Comparison of ENCODE assay signal across 8 cellular contexts in the genomic region with DNA sequence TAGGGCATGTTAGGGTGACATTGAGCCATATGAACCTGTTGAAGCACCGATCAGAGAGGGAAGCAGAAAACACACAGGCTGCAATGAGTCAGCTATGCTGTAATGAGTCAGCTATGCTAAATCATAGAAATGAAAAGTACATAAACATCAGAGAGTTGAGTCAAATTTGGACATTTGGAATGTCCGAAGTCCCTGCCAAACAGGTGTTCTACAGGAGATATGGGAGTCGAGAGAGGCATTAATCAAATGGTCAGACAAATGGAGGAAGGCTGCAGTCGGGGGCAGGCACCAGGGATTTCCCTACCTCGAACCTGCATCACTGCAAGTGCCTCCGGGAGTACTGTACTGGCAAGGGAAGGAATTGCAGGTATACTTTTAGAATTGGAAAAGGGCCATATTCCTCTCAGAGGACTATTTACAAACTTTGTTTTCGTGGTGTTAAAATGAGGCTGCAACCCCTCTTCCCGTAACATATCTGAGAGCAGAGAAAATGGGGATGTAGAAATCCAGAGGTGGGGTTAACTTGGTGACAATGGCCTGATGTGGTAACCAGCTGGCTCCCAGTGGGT. TPM values are rescaled to one million over a fixed set of nuclear protein-coding genes. Genes with fewer than 3 reads are reported as not detected.
DNase-seq lines count a peak whose midpoint lies in the region; ATAC-seq lines count a peak whose summit lies in the region.

No MANE protein-coding gene starts in this region.

- no peaks in the 10 kb centered on the region for H3K27me3 Mint-ChIP-seq in activated naive CD8-positive, alpha-beta T cell
- H3K27me3 Mint-ChIP-seq in naive B cell, result no peaks in the 10 kb centered on the region

- H3K4me3 Mint-ChIP-seq in activated naive CD8-positive, alpha-beta T cell, result peak overlapping the region; percentile 72
- H3K4me3 Mint-ChIP-seq in naive B cell, result peak overlapping the region in 6 of 8 donors; percentile 23 to 89 (median 81)

- H3K27ac Mint-ChIP-seq in activated naive CD8-positive, alpha-beta T cell, result peak overlapping the region; percentile 87
- H3K27ac Mint-ChIP-seq in naive B cell, result peak overlapping the region; percentile 95 to 98 (median 96)

- ATAC-seq in GM18498 (IDR thresholded peaks at IDR 0.05; ENCODE audit: unreplicated experiment), result peak; percentile 67
- peak; percentile 73 for ATAC-seq in GM21717 (IDR thresholded peaks at IDR 0.05; ENCODE audit: unreplicated experiment)
- ATAC-seq in naive B cell (ENCODE audit: low read depth in 2 of 2), result no peak

- peak; percentile 38 for DNase-seq in HT-29 (ENCODE audit: low spot score)
- DNase-seq in naive B cell, result no peak
- no peak for DNase-seq in central memory CD4-positive, alpha-beta T cell
- DNase-seq in anterior cingulate cortex (lab: John Stamatoyannopoulos, UW), result no peak
- no peak for DNase-seq in RPMI8226

- no peaks in the 10 kb centered on the region for H3K36me3 Mint-ChIP-seq in activated naive CD8-positive, alpha-beta T cell
- no peaks in the 10 kb centered on the region for H3K36me3 Mint-ChIP-seq in naive B cell

- no peaks in the 10 kb centered on the region for H3K9me3 Mint-ChIP-seq in activated naive CD8-positive, alpha-beta T cell (ENCODE audit: low read depth)
- H3K9me3 Mint-ChIP-seq in naive B cell, result no peaks in the 10 kb centered on the region

- H3K4me1 Mint-ChIP-seq in activated naive CD8-positive, alpha-beta T cell (ENCODE audit: low read depth), result peaks cover 36% of the 10 kb centered on the region
- peaks cover 23 to 29% (median 23%) of the 10 kb centered on the region in 3 donors for H3K4me1 Mint-ChIP-seq in naive B cell

RNA-seq across cellular contexts. Expression of a gene that starts 8.8 kb away (rescaled TPM):
- 35.9 and 38.2 TPM in 2 replicates for total RNA-seq in HT-29 (2014; rRNA removed; shearing (Covaris generic))
- 100 to 1,000 TPM in 3 of 6 donors, 10 to 100 TPM in 3; 64.8 to 129 (median 99.7) TPM for polyA plus RNA-seq in naive B cell (ENCODE audit: low read depth in 6 of 6)

Comparison
In these comparisons a context has a peak if more than half of its experiments do, and no peak if none do; other contexts are left out.
1. ATAC-seq: peak in GM18498 (single experiment) and GM21717 (single experiment); none in naive B cell (0 of 2).